8 cellular contexts compared by ENCODE assay signal in genomic region chr1:92485374-92486250, GRCh38. TPM values are rescaled to one million over a fixed set of nuclear protein-coding genes. Genes with fewer than 3 reads are reported as not detected.
DNase-seq lines count a peak whose midpoint lies in the region; ATAC-seq, FAIRE-seq and TF ChIP-seq lines count a peak whose summit lies in the region.

No MANE protein-coding gene starts in this region.

- H2AFZ ChIP-seq in GM23338 = peak overlapping the region; percentile 97

- H3F3A ChIP-seq in GM23338 (replicated peaks; ENCODE audit: low read depth) = peaks cover 13% of the 10 kb centered on the region; the same call in 1 of the 2 replicates

- TF ChIP-seq CTCF in GM10248 (IDR thresholded peaks at IDR 0.05; ENCODE audit: control extremely low read depth, extremely low read depth, low read depth, missing control alignments) (peak; percentile 58), GM23338 (conservative IDR thresholded peaks at IDR 0.05; ENCODE audit: low read depth in 2 of 2) (peak; percentile 39 to 47), astrocyte of the cerebellum (IDR thresholded peaks at IDR 0.05; ENCODE audit: low read depth, low read length, missing control alignments) (peak; percentile 32), kidney epithelial cell (IDR thresholded peaks at IDR 0.05; ENCODE audit: insufficient read depth, low read length, poor library complexity, severe bottlenecking) (peak; percentile 42)

- H3K27me3 ChIP-seq in GM23338 (ENCODE audit: insufficient read depth) (peaks cover 100% of the 10 kb centered on the region), kidney epithelial cell (ENCODE audit: control insufficient read depth, insufficient read depth, low read length) (peaks cover 68% of the 10 kb centered on the region)

- peak overlapping the region; percentile 79 for H3K4me3 Mint-ChIP-seq in GM23338

- H3K4me1 ChIP-seq in GM23338 (ENCODE audit: insufficient read depth) = peaks cover 14% of the 10 kb centered on the region

- CTCF ChIA-PET in GM10248 (lab: Yijun Ruan, JAX) = interaction anchor here (0.6 to 5.5 kb wide), 19 partner anchors 8 to 346 kb away, joined by 3 to 40 read pairs (median 4); partner anchors contain the start of gene RPL5

- H3K36me3 Mint-ChIP-seq in GM23338 (ENCODE audit: low read depth) = peaks cover 2% of the 10 kb centered on the region; the same call in 1 of the 3 replicates

- H3K9me2 ChIP-seq in GM23338 (ENCODE audit: insufficient read depth) = no peaks in the 10 kb centered on the region

- peaks cover 89% of the 10 kb centered on the region for H3K27me3 Mint-ChIP-seq in GM23338 (ENCODE audit: insufficient read depth, low read depth, poor library complexity)

- H3K36me3 ChIP-seq in GM23338 (ENCODE audit: insufficient read depth) (no peaks in the 10 kb centered on the region), kidney epithelial cell (ENCODE audit: control insufficient read depth, insufficient read depth, low read length) (no peaks in the 10 kb centered on the region)

- peak overlapping the region; percentile 97 for H3K4me2 ChIP-seq in GM23338

- ATAC-seq in GM23338 = peak; percentile 35

- H4K20me1 ChIP-seq in GM23338 (replicated peaks; ENCODE audit: insufficient read depth) = peaks cover 3% of the 10 kb centered on the region

- H3K79me2 ChIP-seq in GM23338 (replicated peaks; ENCODE audit: insufficient read depth) = no peaks in the 10 kb centered on the region

- H3K9me3 Mint-ChIP-seq in GM23338 = peaks cover 6% of the 10 kb centered on the region; the same call in 2 of the 3 replicates

- H3K27ac Mint-ChIP-seq in GM23338 = no peak overlapping the region

- in situ Hi-C loops in astrocyte of the cerebellum (cut with HindIII; ENCODE audit: low sequenced_read_pairs) = no loop called here

- POLR2A ChIA-PET in GM10248 (lab: Yijun Ruan, JAX) = interaction anchor here (1.5 kb wide), 1 partner anchor 11 kb away, joined by 9 read pairs; no protein-coding TSS in a partner anchor

- DNase-seq in GM10248 (ENCODE audit: extremely low spot score) (peak; percentile 74), GM23338 (ENCODE audit: low spot score) (peak; percentile 84), LoVo (ENCODE audit: low spot score) (peak; percentile 84), T-helper 2 cell (peak; percentile 43 to 85 (median 73)), astrocyte of the cerebellum (ENCODE audit: low read depth) (no peak), kidney epithelial cell (ENCODE audit: low read depth) (no peak), HTR-8/SVneo (ENCODE audit: insufficient read length, low spot score) (no peak)
- DNase-seq in stimulated activated CD4-positive, alpha-beta T cell treated with anti-CD3 and anti-CD28 coated beads, Interleukin-4, amount 100 ng/mL, for 48 hours (ENCODE audit: low read depth in 2 of 2) = peak; percentile 85

- H3K4me3 ChIP-seq in GM23338 (peak overlapping the region; percentile 75), astrocyte of the cerebellum (ENCODE audit: low read depth, low read length) (peak overlapping the region; percentile 50), kidney epithelial cell (ENCODE audit: low read depth, low read length) (peak overlapping the region; percentile 33)

- H3K27ac ChIP-seq in GM23338 (ENCODE audit: low read depth) = no peak overlapping the region

- H3K4me1 Mint-ChIP-seq in GM23338 = peaks cover 28% of the 10 kb centered on the region

- FAIRE-seq in HTR-8/SVneo (lab: Jason Lieb, UNC) = no peak

TF ChIP-seq in GM23338, 12 proteins besides CTCF, POLR2A, EP300 and RAD21:
- TF ChIP-seq NANOG (IDR thresholded peaks at IDR 0.05; ENCODE audit: borderline replicate concordance) (no peak), STAT1 (IDR thresholded peaks at IDR 0.05; ENCODE audit: unreplicated experiment) (no peak), EZH2phosphoT487 (IDR thresholded peaks at IDR 0.05; ENCODE audit: unreplicated experiment) (peak; percentile 49), EZH2 (IDR thresholded peaks at IDR 0.05; ENCODE audit: low read depth, unreplicated experiment) (peak; percentile 94), CREB1 (CRISPR knock-in tag; IDR thresholded peaks at IDR 0.05; ENCODE audit: low read depth) (no peak), ETS1 (IDR thresholded peaks at IDR 0.05) (no peak)

RNA-seq across cellular contexts. Expression of gene GFI1, which starts 1.1 kb away (rescaled TPM):
- 0.21 TPM in 1 of 2 replicates, not detected in the other for total RNA-seq in GM23338 (2014; rRNA removed; shearing (Covaris generic))
- polyA plus RNA-seq in GM23338 (2016; fragmentation: Nextera tagmentation; extraction: Ambion mirVana) = 0.12 TPM in 1 of 2 replicates, not detected in the other
- 0.21 and 1.3 TPM in 2 replicates for total RNA-seq in kidney epithelial cell

Comparison
In these comparisons a context has a peak if more than half of its experiments do, and no peak if none do; other contexts are left out.
1. DNase-seq: peak in GM10248 (single experiment), GM23338 (single experiment), LoVo (single experiment), T-helper 2 cell (5 of 5) and stimulated activated CD4-positive, alpha-beta T cell treated with anti-CD3 and anti-CD28 coated beads, Interleukin-4, amount 100 ng/mL, for 48 hours (2 of 2); none in astrocyte of the cerebellum (single experiment), kidney epithelial cell (single experiment) and HTR-8/SVneo (single experiment).
2. Peak in every context shown above with its lines, with median percentiles within 50 percentile points of each other: CTCF ChIP-seq and H3K4me3 ChIP-seq.